In the genomic region with DNA sequence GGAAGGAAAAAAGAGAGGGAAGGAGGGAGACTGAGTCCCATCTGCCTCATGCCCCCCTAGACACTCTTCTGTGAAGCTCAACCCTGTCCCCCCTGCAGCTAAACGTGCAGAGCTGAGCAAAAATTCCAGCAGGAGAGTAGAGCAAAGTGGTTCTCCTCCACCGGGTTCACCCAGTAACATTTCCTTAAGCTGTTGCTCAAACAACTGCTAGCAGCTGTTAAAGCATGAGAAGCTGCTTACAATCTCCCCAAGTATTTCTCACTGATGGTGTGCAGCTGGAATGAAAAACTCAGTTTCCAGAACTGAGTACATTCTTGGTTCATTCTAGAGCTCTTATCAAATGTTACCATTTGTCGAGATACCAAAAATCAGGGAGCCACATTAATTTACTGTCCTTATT, we compare ENCODE assay signal across 28 cellular contexts.
A peak's percentile ranks its signal among the peaks of the same experiment; 100 is the strongest.
DNase-seq lines count a peak whose midpoint lies in the region; ATAC-seq and TF ChIP-seq lines count a peak whose summit lies in the region.
"Had no signal": no experiment of that assay in that cellular context is flagged by ENCODE, and none has a peak within 500 bp of the region (broad histone marks: within the 10 kb centered on the region; RNA-seq: fewer than 3 reads in every experiment).

No MANE protein-coding gene starts in this region.

- H3K4me1 Mint-ChIP-seq in endodermal cell (peaks cover 20% of the 10 kb centered on the region), type B pancreatic cell (ENCODE audit: unreplicated experiment) (peaks cover 33% of the 10 kb centered on the region)

- H3K9me3 Mint-ChIP-seq in endodermal cell (no peaks in the 10 kb centered on the region), type B pancreatic cell (no peaks in the 10 kb centered on the region)
- H3K9me3 Mint-ChIP-seq: activated CD8-positive, alpha-beta T cell treated with anti-CD3 and anti-CD28 coated beads for 36 hours; activated naive CD4-positive, alpha-beta T cell treated with anti-CD3 and anti-CD28 coated beads, Interleukin-2, amount 10 ng/mL, durations not matched to agents 7 days and 5 days; activated T-helper 17 cell treated with anti-CD3 and anti-CD28 coated beads, Interleukin-2, amount 50 U/mL, for 72 hours; T-helper 2 cell treated with Interferon-gamma antibody and Interleukin-4, amounts not matched to agents 5 μg/mL and 100 μg/mL, for 36 hours had no signal

- no peak for TF ChIP-seq CTCF in heart right ventricle (IDR thresholded peaks at IDR 0.05)
- TF ChIP-seq CTCF in left ventricle myocardium inferior (IDR thresholded peaks at IDR 0.05; ENCODE audit: borderline replicate concordance), result no peak
- TF ChIP-seq CTCF in endodermal cell (conservative IDR thresholded peaks at IDR 0.05), result no peak
- TF ChIP-seq CTCF in left lung (IDR thresholded peaks at IDR 0.05), result no peak
- no peak for TF ChIP-seq CTCF in type B pancreatic cell (conservative IDR thresholded peaks at IDR 0.05)

- DNase-seq in heart right ventricle (no peak), left ventricle myocardium inferior (no peak), endodermal cell (no peak), left lung (no peak), type B pancreatic cell (ENCODE audit: extremely low spot score, unreplicated experiment) (no peak), DMS114 treated with DMSO at 0.1 percent for 48 hours (lab: John Stamatoyannopoulos, UW; ENCODE audit: unreplicated experiment) (no peak), NCI-H1048 (lab: John Stamatoyannopoulos, UW) (no peak)
- no peak for DNase-seq in activated CD4-positive, CD25-positive, alpha-beta regulatory T cell treated with anti-CD3 and anti-CD28 coated beads, Interleukin-2, amount 50 U/mL, for 72 hours
- DNase-seq: activated CD8-positive, alpha-beta memory T cell treated with anti-CD3 and anti-CD28 coated beads, Interleukin-2, amount 50 U/mL, for 48 hours; activated CD8-positive, alpha-beta T cell treated with anti-CD3 and anti-CD28 coated beads for 36 hours; activated naive CD4-positive, alpha-beta T cell treated with anti-CD3 and anti-CD28 coated beads, Interleukin-2, amount 10 ng/mL, durations not matched to agents 7 days and 5 days; adrenal gland; BE2C; body of pancreas; cerebellar nuclear complex; DMS153; NCI-H2029 treated with DMSO at 0.1 percent for 48 hours; NCI-H2227 treated with DMSO at 0.1 percent for 48 hours; NCI-H526; SHP77 treated with DMSO at 0.1 percent for 48 hours; sigmoid colon; stimulated activated CD4-positive, alpha-beta T cell treated with anti-CD3 and anti-CD28 coated beads, Interleukin-4, amount 100 ng/mL, for 24 hours had no signal

- H3K9ac ChIP-seq in endodermal cell (ENCODE audit: extremely low read depth, low read length, poor library complexity, severe bottlenecking), result no peak overlapping the region

- H3K9me3 ChIP-seq in heart right ventricle (no peaks in the 10 kb centered on the region), left ventricle myocardium inferior (replicated peaks) (no peaks in the 10 kb centered on the region), endodermal cell (ENCODE audit: control insufficient read depth, low read length) (no peaks in the 10 kb centered on the region), left lung (no peaks in the 10 kb centered on the region)
- H3K9me3 ChIP-seq: A549, adrenal gland, BE2C, body of pancreas, sigmoid colon, thyroid gland, vagina had no signal

- H3K27ac Mint-ChIP-seq in endodermal cell (peak overlapping the region; percentile 50), type B pancreatic cell (peak overlapping the region; percentile 62)
- H3K27ac Mint-ChIP-seq: activated CD8-positive, alpha-beta T cell treated with anti-CD3 and anti-CD28 coated beads for 36 hours; activated naive CD4-positive, alpha-beta T cell treated with anti-CD3 and anti-CD28 coated beads, Interleukin-2, amount 10 ng/mL, durations not matched to agents 7 days and 5 days; activated T-helper 17 cell treated with anti-CD3 and anti-CD28 coated beads, Interleukin-2, amount 50 U/mL, for 72 hours; T-helper 2 cell treated with Interferon-gamma antibody and Interleukin-4, amounts not matched to agents 5 μg/mL and 100 μg/mL, for 36 hours had no signal

- H3K36me3 ChIP-seq in heart right ventricle (peaks cover 0 to 7% (median 0%) of the 10 kb centered on the region in 9 donors), left ventricle myocardium inferior (no peaks in the 10 kb centered on the region), endodermal cell (ENCODE audit: control insufficient read depth, insufficient read depth, low read length) (no peaks in the 10 kb centered on the region), left lung (no peaks in the 10 kb centered on the region)
- H3K36me3 ChIP-seq: adrenal gland, BE2C, sigmoid colon, thyroid gland, vagina had no signal

- no peak overlapping the region for H3K4me3 Mint-ChIP-seq in endodermal cell
- no peak overlapping the region for H3K4me3 Mint-ChIP-seq in type B pancreatic cell
- H3K4me3 Mint-ChIP-seq: activated CD8-positive, alpha-beta T cell treated with anti-CD3 and anti-CD28 coated beads for 36 hours; activated naive CD4-positive, alpha-beta T cell treated with anti-CD3 and anti-CD28 coated beads, Interleukin-2, amount 10 ng/mL, durations not matched to agents 7 days and 5 days; activated T-helper 17 cell treated with anti-CD3 and anti-CD28 coated beads, Interleukin-2, amount 50 U/mL, for 72 hours; T-helper 2 cell treated with Interferon-gamma antibody and Interleukin-4, amounts not matched to agents 5 μg/mL and 100 μg/mL, for 36 hours had no signal

- WGBS in heart right ventricle, 2 donors, result 53 to 56% methylated on average over 3 of the region's 3 CpGs
- WGBS in endodermal cell (ENCODE audit: insufficient coverage in 1 of 2, insufficient read length in 1 of 2), 2 experiments, result 67 to 89% methylated on average over 3 of the region's 3 CpGs

- H3K4me3 ChIP-seq in heart right ventricle (no peak overlapping the region), left ventricle myocardium inferior (no peak overlapping the region), endodermal cell (ENCODE audit: low read length) (peak overlapping the region; percentile 12), left lung (no peak overlapping the region)
- H3K4me3 ChIP-seq: A549, adrenal gland, body of pancreas, K562, sigmoid colon, thyroid gland, vagina had no signal

- H3K27me3 ChIP-seq in heart right ventricle (no peaks in the 10 kb centered on the region), left ventricle myocardium inferior (ENCODE audit: low read depth) (no peaks in the 10 kb centered on the region), endodermal cell (ENCODE audit: control insufficient read depth, insufficient read depth, low read length, poor library complexity, severe bottlenecking) (no peaks in the 10 kb centered on the region), left lung (no peaks in the 10 kb centered on the region)
- H3K27me3 ChIP-seq: adrenal gland, BE2C, body of pancreas, sigmoid colon, thyroid gland, vagina had no signal

- intact Hi-C loops in heart right ventricle (cut with DNase I), result no loop called here
- intact Hi-C loops in left ventricle myocardium inferior (cut with micrococcal nuclease), result no loop called here
- intact Hi-C loops in left lung (cut with DNase I), result no loop called here

- H3K27me3 Mint-ChIP-seq in endodermal cell (ENCODE audit: insufficient read depth) (no peaks in the 10 kb centered on the region), type B pancreatic cell (no peaks in the 10 kb centered on the region)
- H3K27me3 Mint-ChIP-seq: activated CD8-positive, alpha-beta T cell treated with anti-CD3 and anti-CD28 coated beads for 36 hours; activated naive CD4-positive, alpha-beta T cell treated with anti-CD3 and anti-CD28 coated beads, Interleukin-2, amount 10 ng/mL, durations not matched to agents 7 days and 5 days; activated T-helper 17 cell treated with anti-CD3 and anti-CD28 coated beads, Interleukin-2, amount 50 U/mL, for 72 hours had no signal

- peaks cover 0 to 73% (median 39%) of the 10 kb centered on the region in 9 donors for H3K4me1 ChIP-seq in heart right ventricle
- H3K4me1 ChIP-seq in left ventricle myocardium inferior, result peaks cover 67% of the 10 kb centered on the region
- peaks cover 5% of the 10 kb centered on the region for H3K4me1 ChIP-seq in endodermal cell (ENCODE audit: control insufficient read depth, insufficient read depth, low read length)
- H3K4me1 ChIP-seq in left lung, result peaks cover 0 to 3% of the 10 kb centered on the region in 2 donors
- H3K4me1 ChIP-seq: A549, body of pancreas, thyroid gland had no signal

- H3K36me3 Mint-ChIP-seq in endodermal cell (ENCODE audit: low read depth) (peaks cover 4% of the 10 kb centered on the region), type B pancreatic cell (peaks cover 27% of the 10 kb centered on the region)

- ATAC-seq in heart right ventricle, result peak in 5 of 8 donors; percentile 3 to 67 (median 54)
- ATAC-seq in left lung, result peak; percentile 58
- ATAC-seq: A549; activated CD8-positive, alpha-beta T cell treated with anti-CD3 and anti-CD28 coated beads for 36 hours; activated T-helper 17 cell treated with anti-CD3 and anti-CD28 coated beads, Interleukin-2, amount 50 U/mL, for 72 hours; body of pancreas; K562 had no signal

- H3K27ac ChIP-seq in heart right ventricle (peak overlapping the region in 1 of 10 donors; percentile 13), left ventricle myocardium inferior (replicated peaks) (no peak overlapping the region), endodermal cell (ENCODE audit: low read depth, low read length) (no peak overlapping the region), left lung (no peak overlapping the region)
- H3K27ac ChIP-seq: A549, adrenal gland, body of pancreas, thyroid gland, vagina had no signal
